Comparison of ENCODE assay signal across 8 cellular contexts in the genomic region with DNA sequence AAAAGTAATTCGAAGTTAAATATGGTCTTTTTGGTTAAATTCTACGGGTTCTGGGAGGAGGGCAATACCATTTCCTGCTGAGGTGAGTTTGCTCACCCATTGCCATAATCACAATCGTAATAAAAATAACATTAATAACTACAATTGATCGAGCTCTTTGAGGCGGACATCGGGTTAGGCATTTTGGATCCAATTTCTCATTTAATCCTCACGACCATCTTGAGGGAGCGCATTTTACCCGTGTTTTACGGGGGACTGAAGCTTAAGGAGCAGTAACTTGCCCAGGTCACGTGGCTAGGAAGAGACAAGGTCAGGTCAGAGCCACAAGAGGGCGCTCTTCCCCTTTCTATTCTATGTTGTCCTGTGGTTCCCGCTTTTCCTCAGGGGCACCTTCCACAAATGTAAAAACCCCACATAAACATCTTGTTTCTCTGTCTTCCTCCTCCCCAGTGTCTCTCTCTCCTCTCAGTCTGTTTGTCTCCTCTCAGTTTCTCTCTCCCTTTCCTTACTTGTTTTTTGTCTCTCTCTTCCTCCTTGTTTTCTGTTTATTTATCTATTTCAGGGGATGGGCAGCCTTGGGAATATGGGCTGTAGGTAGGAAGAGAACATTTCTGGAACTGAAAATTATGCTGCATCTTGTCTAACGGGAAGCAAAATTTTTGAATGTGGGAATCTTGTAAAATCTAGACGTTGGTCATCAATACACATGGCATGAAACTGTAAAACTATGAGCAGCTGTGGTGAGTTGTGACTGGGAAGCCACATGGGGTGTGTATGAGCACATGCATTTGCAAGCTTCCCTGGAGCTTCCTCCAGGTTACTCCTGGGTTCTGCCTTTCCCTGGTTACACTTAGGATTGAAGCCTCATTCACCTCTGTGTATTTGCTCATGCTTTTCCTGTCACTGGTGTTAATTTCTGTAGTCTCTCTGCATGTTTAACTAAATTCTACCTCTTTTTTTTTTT.
DNase-seq lines count a peak whose midpoint lies in the region; ATAC-seq, FAIRE-seq and TF ChIP-seq lines count a peak whose summit lies in the region.

No MANE protein-coding gene starts in this region.

- H2AFZ ChIP-seq in ACC112 (ENCODE audit: low read length, unreplicated experiment) = peak overlapping the region; percentile 98

- TF ChIP-seq CTCF in VCaP (conservative IDR thresholded peaks at IDR 0.05) (peak; percentile 86), bronchial epithelial cell (IDR thresholded peaks at IDR 0.05; ENCODE audit: insufficient read depth, low read length, severe bottlenecking) (peak; percentile 91), spleen (IDR thresholded peaks at IDR 0.05 in 8 of 11, conservative IDR thresholded peaks at IDR 0.05 in 3 of 11) (peak; percentile 77 to 96 (median 89))

- H3K4me3 ChIP-seq in ACC112 (ENCODE audit: low read depth, low read length) (peak overlapping the region; percentile 83), bronchial epithelial cell (ENCODE audit: low read depth, low read length) (peak overlapping the region; percentile 41), spleen (peak overlapping the region; percentile 39 to 75 (median 54))

- no peak overlapping the region for H3K27ac ChIP-seq in ACC112 (ENCODE audit: low read depth, low read length)
- H3K27ac ChIP-seq in VCaP = peak overlapping the region; percentile 55; the same call in 1 of the 2 replicates
- peak overlapping the region in 1 of 8 donors; percentile 4 for H3K27ac ChIP-seq in spleen

- H3K79me2 ChIP-seq in ACC112 (ENCODE audit: control insufficient read depth, insufficient read depth, low read length, unreplicated experiment) = no peaks in the 10 kb centered on the region

- 5 to 6% (median 5%) methylated on average over 15 of the region's 15 CpGs for WGBS in spleen, 5 donors

- H3K9me3 ChIP-seq in spleen = no peaks in the 10 kb centered on the region

- ATAC-seq in GM18520 (IDR thresholded peaks at IDR 0.05; ENCODE audit: unreplicated experiment) (peak; percentile 69), HG03097 (IDR thresholded peaks at IDR 0.05; ENCODE audit: low FRiP score, unreplicated experiment) (peak; percentile 82)

- intact Hi-C loops in spleen (cut with DNase I; ENCODE audit: low total_unique reads) = no loop called here

- no peak for TF ChIP-seq POLR2A in spleen (IDR thresholded peaks at IDR 0.05)

- no peaks in the 10 kb centered on the region for H3K36me3 ChIP-seq in ACC112 (ENCODE audit: insufficient read depth, low read length)
- no peaks in the 10 kb centered on the region for H3K36me3 ChIP-seq in bronchial epithelial cell (ENCODE audit: control insufficient read depth, insufficient read depth, low read length)
- H3K36me3 ChIP-seq in spleen = no peaks in the 10 kb centered on the region

- peak; percentile 55 for FAIRE-seq in bronchial epithelial cell (lab: Jason Lieb, UNC)

- DNase-seq in NCI-H2107 treated with DMSO at 0.1 percent for 48 hours (lab: John Stamatoyannopoulos, UW; ENCODE audit: unreplicated experiment) (peak; percentile 61), bronchial epithelial cell (ENCODE audit: low read depth) (peak; percentile 78), iris pigment epithelial cell (ENCODE audit: low read depth) (peak; percentile 82), spleen (peak; percentile 86)

- no peaks in the 10 kb centered on the region for H3K27me3 ChIP-seq in ACC112 (ENCODE audit: insufficient read depth, low read length)
- H3K27me3 ChIP-seq in bronchial epithelial cell (ENCODE audit: control insufficient read depth, insufficient read depth, low read length) = no peaks in the 10 kb centered on the region
- H3K27me3 ChIP-seq in spleen (replicated peaks in 1 of 7) = peaks cover 0 to 18% (median 7%) of the 10 kb centered on the region in 7 donors

- H3K4me1 ChIP-seq in ACC112 (ENCODE audit: control insufficient read depth, insufficient read depth, low read length, unreplicated experiment) (no peaks in the 10 kb centered on the region), spleen (peaks cover 0 to 24% (median 12%) of the 10 kb centered on the region in 6 donors)
